20 cellular contexts compared by ENCODE assay signal in genomic region chr6:4673861-4674260, GRCh38.
DNase-seq lines count a peak whose midpoint lies in the region; ATAC-seq and TF ChIP-seq lines count a peak whose summit lies in the region.
"Had no signal": no experiment of that assay in that cellular context is flagged by ENCODE, and none has a peak within 500 bp of the region (broad histone marks: within the 10 kb centered on the region; RNA-seq: fewer than 3 reads in every experiment).

No MANE protein-coding gene starts in this region.

- DNase-seq in right atrium auricular region (ENCODE audit: low spot score) = peak; percentile 18
- no peak for DNase-seq in Right ventricle myocardium superior
- peak; percentile 8 for DNase-seq in left lobe of liver (ENCODE audit: low spot score)
- DNase-seq in osteocyte (ENCODE audit: extremely low spot score, unreplicated experiment) = peak; percentile 64
- peak in 1 of 2 donors; percentile 77 for DNase-seq in vagina (ENCODE audit: extremely low spot score in 2 of 2)
- DNase-seq in H4 (ENCODE audit: low spot score) = no peak
- no peak for DNase-seq in Right ventricle myocardium inferior (ENCODE audit: missing footprints)
- no peak for DNase-seq in NAMALWA (ENCODE audit: low spot score)
- DNase-seq: AML-193; Caco-2; Calu3; CD4-positive, alpha-beta T cell; DMS79 treated with DMSO at 0.1 percent for 48 hours; GF-D8 had no signal

- H3K36me3 ChIP-seq in right atrium auricular region (no peaks in the 10 kb centered on the region), vagina (no peaks in the 10 kb centered on the region)
- H3K36me3 ChIP-seq: BLaER1 treated with 17β-estradiol and CSF1 and Interleukin-3, amounts not matched to agents 10 nM and 100 nM had no signal

- H3K4me1 Mint-ChIP-seq in osteocyte (ENCODE audit: unreplicated experiment) = peaks cover 8% of the 10 kb centered on the region
- H3K4me1 Mint-ChIP-seq: B cell had no signal

- H3K4me3 ChIP-seq in right atrium auricular region (no peak overlapping the region), vagina (no peak overlapping the region)
- H3K4me3 ChIP-seq: A549; BLaER1 treated with 17β-estradiol and CSF1 and Interleukin-3, amounts not matched to agents 10 nM and 100 nM had no signal

- H3K27ac Mint-ChIP-seq in osteocyte (ENCODE audit: unreplicated experiment) = no peak overlapping the region
- H3K27ac Mint-ChIP-seq: B cell; CD4-positive, alpha-beta T cell; CD8-positive, alpha-beta T cell had no signal

- no peak for ATAC-seq in Right ventricle myocardium superior (ENCODE audit: poor library complexity)
- ATAC-seq in left lobe of liver = no peak
- no peak for ATAC-seq in Right ventricle myocardium inferior
- ATAC-seq: A549; CD8-positive, alpha-beta T cell had no signal

- no peaks in the 10 kb centered on the region for H3K36me3 Mint-ChIP-seq in osteocyte (ENCODE audit: unreplicated experiment)
- H3K36me3 Mint-ChIP-seq: CD8-positive, alpha-beta T cell had no signal

- no peaks in the 10 kb centered on the region for H3K9me3 Mint-ChIP-seq in osteocyte (ENCODE audit: unreplicated experiment)
- H3K9me3 Mint-ChIP-seq: CD4-positive, alpha-beta T cell; CD8-positive, alpha-beta T cell had no signal

- no peak for TF ChIP-seq POLR2A in vagina (IDR thresholded peaks at IDR 0.05)

- no peak overlapping the region for H3K4me3 Mint-ChIP-seq in osteocyte (ENCODE audit: unreplicated experiment)
- H3K4me3 Mint-ChIP-seq: B cell; CD4-positive, alpha-beta T cell; CD8-positive, alpha-beta T cell had no signal

- H3K27me3 ChIP-seq in right atrium auricular region (no peaks in the 10 kb centered on the region), vagina (no peaks in the 10 kb centered on the region)
- H3K27me3 ChIP-seq: BLaER1 treated with 17β-estradiol and CSF1 and Interleukin-3, amounts not matched to agents 10 nM and 100 nM had no signal

- no peaks in the 10 kb centered on the region for H3K9me3 ChIP-seq in right atrium auricular region
- H3K9me3 ChIP-seq in vagina = no peaks in the 10 kb centered on the region
- H3K9me3 ChIP-seq: A549; BLaER1 treated with 17β-estradiol and CSF1 and Interleukin-3, amounts not matched to agents 10 nM and 100 nM; Caco-2 had no signal

- TF ChIP-seq CTCF in right atrium auricular region (IDR thresholded peaks at IDR 0.05) (no peak), osteocyte (IDR thresholded peaks at IDR 0.05) (no peak), vagina (IDR thresholded peaks at IDR 0.05) (no peak)

- H3K4me1 ChIP-seq in right atrium auricular region (no peaks in the 10 kb centered on the region), vagina (peaks cover 7% of the 10 kb centered on the region)
- H3K4me1 ChIP-seq: A549, Caco-2 had no signal

- intact Hi-C loops in Right ventricle myocardium superior (cut with DNase I) = no loop called here
- intact Hi-C loops in vagina (cut with DNase I) = no loop called here
- intact Hi-C loops in Right ventricle myocardium inferior (cut with DNase I) = no loop called here

- H3K27me3 Mint-ChIP-seq in osteocyte (ENCODE audit: unreplicated experiment) = no peaks in the 10 kb centered on the region
- H3K27me3 Mint-ChIP-seq: CD4-positive, alpha-beta T cell had no signal

- H3K27ac ChIP-seq in right atrium auricular region (no peak overlapping the region), vagina (peak overlapping the region; percentile 58)
- H3K27ac ChIP-seq: 22Rv1; A549; BLaER1 treated with 17β-estradiol and CSF1 and Interleukin-3, amounts not matched to agents 10 nM and 100 nM; C4-2B had no signal

Comparison
In these comparisons a context has a peak if more than half of its experiments do, and no peak if none do; other contexts are left out.
1. DNase-seq: peak in right atrium auricular region (single experiment), left lobe of liver (single experiment) and osteocyte (single experiment); none in Right ventricle myocardium superior (single experiment), H4 (single experiment), Right ventricle myocardium inferior (single experiment) and NAMALWA (single experiment).